In the genomic region with DNA sequence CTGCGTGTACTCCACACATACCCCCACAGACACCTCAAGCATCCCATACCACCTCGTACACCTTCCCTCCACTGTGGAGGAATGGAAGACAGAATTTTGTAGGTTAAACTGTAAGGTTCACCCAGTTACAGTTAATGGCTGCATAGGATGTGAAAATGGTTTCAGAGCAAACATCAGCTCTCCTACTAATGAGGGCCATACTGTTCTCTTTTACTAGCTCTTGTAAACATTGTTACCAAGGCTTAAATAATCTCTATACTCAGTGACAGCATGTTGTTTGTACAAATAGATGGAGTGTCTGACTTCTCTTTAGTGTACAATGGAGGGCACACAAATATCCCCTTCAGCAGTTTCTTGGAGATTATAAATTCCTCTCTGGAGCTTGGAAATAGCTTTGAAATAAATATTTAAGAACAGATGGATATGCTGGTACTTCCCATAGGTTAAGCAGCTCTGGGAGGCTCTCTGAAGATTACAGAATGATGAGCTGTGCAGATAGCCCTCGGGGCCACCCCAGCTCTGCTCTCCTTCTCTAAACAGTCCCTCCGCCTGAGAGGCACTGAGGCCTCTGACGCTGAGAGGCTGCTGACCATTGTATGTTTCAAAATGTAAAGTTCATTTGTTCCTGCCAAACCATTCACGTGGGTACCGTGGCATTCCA, we compare ENCODE assay signal across 16 cellular contexts.
"Had no signal": no experiment of that assay in that cellular context is flagged by ENCODE, and none has a peak within 500 bp of the region (broad histone marks: within the 10 kb centered on the region; RNA-seq: fewer than 3 reads in every experiment).

No MANE protein-coding gene starts in this region.

- DNase-seq: activated B cell treated with CpG ODN at 0.5 μM for 24 hours; activated CD4-positive, alpha-beta T cell treated with anti-CD3 and anti-CD28 coated beads for 48 hours; activated CD8-positive, alpha-beta memory T cell treated with anti-CD3 and anti-CD28 coated beads, Interleukin-2, amount 50 U/mL, for 4 hours; activated CD8-positive, alpha-beta T cell treated with anti-CD3 and anti-CD28 coated beads, Interleukin-2, amount 10 ng/mL, durations not matched to agents 7 days and 5 days; activated gamma-delta T cell; activated T-cell treated with anti-CD3 and anti-CD28 coated beads, Interleukin-2, amount 50 U/mL, for 72 hours; amniotic stem cell; dorsolateral prefrontal cortex; endodermal cell; gastrocnemius medialis; ovary; sigmoid colon; spleen; upper lobe of right lung had no signal

- FAIRE-seq: islet of Langerhans had no signal

- ATAC-seq: activated CD8-positive, alpha-beta T cell treated with anti-CD3 and anti-CD28 coated beads, Interleukin-2, amount 10 ng/mL, durations not matched to agents 7 days and 5 days; activated T-cell treated with anti-CD3 and anti-CD28 coated beads, Interleukin-2, amount 50 U/mL, for 72 hours; gastrocnemius medialis; left lobe of liver had no signal
